ENCODE assay signal across 8 cellular contexts in the genomic region with DNA sequence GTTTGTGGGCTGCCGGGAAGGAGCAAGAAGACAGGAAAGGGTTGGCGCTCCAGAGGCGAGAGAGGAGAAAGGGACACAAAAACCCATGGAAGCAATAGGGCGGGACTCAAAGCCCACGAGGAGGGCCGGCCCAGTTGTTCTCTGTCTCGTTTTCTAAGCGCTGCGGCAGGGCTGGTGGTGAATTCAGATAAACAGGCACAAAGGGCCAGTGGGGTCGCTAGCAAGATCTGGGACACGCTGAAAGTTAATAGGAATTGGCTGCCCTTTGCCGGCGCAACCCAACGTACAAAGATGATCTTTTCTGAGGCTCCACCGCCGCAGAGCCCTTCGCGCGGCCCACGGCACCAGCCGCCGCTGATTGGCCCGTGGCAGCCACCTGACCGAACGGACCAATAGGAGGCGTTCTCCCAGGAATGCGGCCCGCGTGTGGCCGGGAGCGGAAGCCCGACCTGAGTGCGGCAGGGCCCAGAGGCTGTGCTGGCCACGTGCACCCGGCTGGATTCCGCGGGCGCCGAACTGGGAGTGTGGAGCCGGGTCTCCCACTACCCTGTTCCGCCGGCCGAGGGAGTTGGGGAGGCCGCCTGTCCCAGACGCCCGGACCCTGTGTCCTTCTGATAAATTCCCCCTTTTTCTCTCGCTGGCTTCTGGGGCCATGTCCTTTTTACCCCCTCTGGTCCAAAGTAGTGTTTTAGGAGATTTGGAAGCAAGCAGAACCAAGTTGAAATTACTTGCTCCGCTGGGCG. TPM values are rescaled to one million over a fixed set of nuclear protein-coding genes. Genes with fewer than 3 reads are reported as not detected.
DNase-seq lines count a peak whose midpoint lies in the region; ATAC-seq and TF ChIP-seq lines count a peak whose summit lies in the region.

No MANE protein-coding gene starts in this region.

- no peak for TF ChIP-seq POLR2A in spleen (IDR thresholded peaks at IDR 0.05)

- CTCF ChIA-PET in PC-9 (lab: Charles Lee) = no interaction called here

- in situ Hi-C loops in astrocyte of the spinal cord (cut with HindIII; ENCODE audit: low sequenced_read_pairs) = no loop called here

- H4K20me1 ChIP-seq in PC-9 (ENCODE audit: insufficient read depth) = no peaks in the 10 kb centered on the region

- H3K27ac ChIP-seq in spleen = peak overlapping the region; percentile 22 to 79 (median 70)
- no peak overlapping the region for H3K27ac ChIP-seq in PC-9

- H2AFZ ChIP-seq in PC-9 = no peak overlapping the region

- ATAC-seq in HG02588 (IDR thresholded peaks at IDR 0.05; ENCODE audit: unreplicated experiment) = no peak

- H3F3A ChIP-seq in PC-9 (ENCODE audit: insufficient read depth, low read depth) = no peaks in the 10 kb centered on the region

- intact Hi-C loops in spleen (cut with DNase I; ENCODE audit: low total_unique reads) (loop anchor here (10.0 kb wide), 1 partner anchor 188 kb away; a partner anchor contains a TSS), PC-9 (cut with micrococcal nuclease; ENCODE audit: unreplicated experiment) (loop anchor here (10.0 kb wide), 1 partner anchor 292 kb away; no protein-coding TSS in a partner anchor)

- TF ChIP-seq CTCF in astrocyte of the spinal cord (IDR thresholded peaks at IDR 0.05; ENCODE audit: low read depth, low read length) (no peak), spleen (IDR thresholded peaks at IDR 0.05 in 8 of 11, conservative IDR thresholded peaks at IDR 0.05 in 3 of 11) (peak in 4 of 11 experiments; percentile 7 to 41 (median 25)), PC-9 (conservative IDR thresholded peaks at IDR 0.05) (no peak)

- H3K27me3 ChIP-seq in spleen (replicated peaks in 1 of 7) (no peaks in the 10 kb centered on the region), PC-9 (ENCODE audit: insufficient read depth, low read depth) (no peaks in the 10 kb centered on the region)

- POLR2A ChIA-PET in PC-9 (lab: Charles Lee; ENCODE audit: unreplicated experiment) = no interaction called here

- H3K4me1 ChIP-seq in spleen (peaks cover 7 to 45% (median 31%) of the 10 kb centered on the region in 6 donors), PC-9 (replicated peaks; ENCODE audit: insufficient read depth) (no peaks in the 10 kb centered on the region)

- H3K36me3 ChIP-seq in spleen (no peaks in the 10 kb centered on the region), PC-9 (ENCODE audit: low read depth) (no peaks in the 10 kb centered on the region)

- H3K4me2 ChIP-seq in PC-9 = no peak overlapping the region

- H3K9me3 ChIP-seq in spleen = no peaks in the 10 kb centered on the region
- H3K9me3 ChIP-seq in PC-9 (ENCODE audit: insufficient read depth, low read depth) = no peaks in the 10 kb centered on the region

- no peak overlapping the region for H3K4me3 ChIP-seq in astrocyte of the spinal cord (ENCODE audit: low read depth, low read length)
- H3K4me3 ChIP-seq in spleen = peak overlapping the region in 6 of 8 donors; percentile 9 to 61 (median 25)
- H3K4me3 ChIP-seq in PC-9 = no peak overlapping the region

- H3K79me2 ChIP-seq in PC-9 (ENCODE audit: low read depth) = no peaks in the 10 kb centered on the region

- no TSS peak for BruUV-seq in PC-9 (replicated peaks; lab: Mats Ljungman, UMichigan)

- DNase-seq in GM19238 (ENCODE audit: insufficient read length, low spot score) = peak; percentile 88
- peak; percentile 67 for DNase-seq in T-helper 9 cell
- DNase-seq in astrocyte of the spinal cord (ENCODE audit: low read depth, low spot score) = peak; percentile 67
- DNase-seq in iPS-NIHi11 (ENCODE audit: low spot score) = peak; percentile 92
- peak; percentile 94 for DNase-seq in spleen
- DNase-seq in NCI-H128 (lab: John Stamatoyannopoulos, UW; ENCODE audit: unreplicated experiment) = no peak
- no peak for DNase-seq in PC-9

- no peaks in the 10 kb centered on the region for H3K9me2 ChIP-seq in PC-9 (ENCODE audit: insufficient read depth)

- WGBS in spleen, 5 donors = 27 to 37% (median 33%) methylated on average over 38 to 49 of the region's 49 CpGs

RNA-seq across cellular contexts. Expression of a gene that starts 16.8 kb away (rescaled TPM):
- total RNA-seq in spleen (100 to 1,000 TPM in 2 of 7 donors, 10 to 100 TPM in 5; 65.0 to 130 (median 79.7) TPM), PC-9 (2021) (60.9 and 62.2 TPM in 2 replicates)
- 1 to 10 TPM; 4.1 to 9.7 (median 5.0) TPM for polyA plus RNA-seq in spleen

RNA-seq across cellular contexts. Expression of a gene that starts 30.1 kb away (rescaled TPM):
- total RNA-seq in spleen (10 to 100 TPM; 10.1 to 41.6 (median 28.9) TPM), PC-9 (2021) (14.7 and 16.7 TPM in 2 replicates)
- polyA plus RNA-seq in spleen = 10 to 100 TPM in 2 of 3 donors, 1 to 10 TPM in 1; 5.2 to 23.4 (median 15.4) TPM

Comparison
In these comparisons a context has a peak if more than half of its experiments do, and no peak if none do; other contexts are left out.
1. DNase-seq: peak in GM19238 (single experiment), T-helper 9 cell (single experiment), astrocyte of the spinal cord (single experiment), iPS-NIHi11 (single experiment) and spleen (single experiment); none in NCI-H128 (single experiment) and PC-9 (0 of 2).
2. H3K4me3 ChIP-seq: peak in spleen (6 of 8); none in astrocyte of the spinal cord (single experiment) and PC-9 (single experiment).